1 cellular context compared by ENCODE assay signal in genomic region chr2:161173541-161174194, GRCh38.
A peak's percentile ranks its signal among the peaks of the same experiment; 100 is the strongest.
TF ChIP-seq lines count a peak whose summit lies in the region.

No MANE protein-coding gene starts in this region.

TF ChIP-seq in K562, 482 proteins besides CTCF, POLR2A, EP300 and RAD21 (continued from another document and continues in another):
- TF ChIP-seq ATF2 (CRISPR knock-in tag; IDR thresholded peaks at IDR 0.05) (no peak), SLC30A9 (CRISPR knock-in tag; IDR thresholded peaks at IDR 0.05) (no peak), MTA1 (IDR thresholded peaks at IDR 0.05; ENCODE audit: borderline replicate concordance) (no peak), ZNF282 (CRISPR knock-in tag; IDR thresholded peaks at IDR 0.05) (no peak), ILF3 (IDR thresholded peaks at IDR 0.05; ENCODE audit: borderline replicate concordance) (no peak), NFE2L1 (tag; IDR thresholded peaks at IDR 0.05; ENCODE audit: borderline replicate concordance, low read depth) (no peak), MCM2 (IDR thresholded peaks at IDR 0.05; ENCODE audit: low read depth) (no peak), CC2D1A (IDR thresholded peaks at IDR 0.05) (no peak), ZNF324 (CRISPR knock-in tag; IDR thresholded peaks at IDR 0.05) (no peak), SRF (CRISPR knock-in tag; IDR thresholded peaks at IDR 0.05) (no peak), FOXP4 (CRISPR knock-in tag; IDR thresholded peaks at IDR 0.05; ENCODE audit: borderline replicate concordance) (no peak), HNRNPUL1 (IDR thresholded peaks at IDR 0.05; ENCODE audit: low read length) (no peak), ZNF766 (CRISPR knock-in tag; conservative IDR thresholded peaks at IDR 0.05) (no peak), NR2C1 (IDR thresholded peaks at IDR 0.05) (no peak), NR2C1 (tag; IDR thresholded peaks at IDR 0.05) (no peak), SMARCE1 (IDR thresholded peaks at IDR 0.05) (no peak), MIER1 (IDR thresholded peaks at IDR 0.05; ENCODE audit: low read depth) (no peak), ILK (tag; IDR thresholded peaks at IDR 0.05; ENCODE audit: borderline replicate concordance, low read depth) (no peak), ZFP91 (CRISPR knock-in tag; IDR thresholded peaks at IDR 0.05) (no peak), KAT2B (IDR thresholded peaks at IDR 0.05; ENCODE audit: low read depth, low read length) (no peak), IRF2 (CRISPR knock-in tag; IDR thresholded peaks at IDR 0.05) (no peak), HDGF (IDR thresholded peaks at IDR 0.05) (no peak), SMARCA4 (IDR thresholded peaks at IDR 0.05) (no peak), TRIM28 (IDR thresholded peaks at IDR 0.05) (no peak; the same call in 1 of the 2 replicates), ZNF717 (CRISPR knock-in tag; IDR thresholded peaks at IDR 0.05) (no peak), TCF7 (IDR thresholded peaks at IDR 0.05; ENCODE audit: borderline replicate concordance) (no peak), E2F1 (CRISPR knock-in tag; IDR thresholded peaks at IDR 0.05) (no peak), ESRRB (CRISPR knock-in tag; IDR thresholded peaks at IDR 0.05; ENCODE audit: borderline replicate concordance) (no peak), NFYB (IDR thresholded peaks at IDR 0.05; ENCODE audit: extremely low read depth, insufficient read length) (no peak), TAF7 (tag; IDR thresholded peaks at IDR 0.05) (no peak), TOE1 (IDR thresholded peaks at IDR 0.05; ENCODE audit: borderline replicate concordance) (peak; percentile 51; the same call in 1 of the 2 replicates), TOE1 (CRISPR knock-in tag; IDR thresholded peaks at IDR 0.05; ENCODE audit: borderline replicate concordance, low read depth) (no peak), SRSF9 (IDR thresholded peaks at IDR 0.05; ENCODE audit: borderline replicate concordance, low read depth, low read length) (no peak), CBFA2T2 (conservative IDR thresholded peaks at IDR 0.05) (no peak), FOXJ2 (tag; IDR thresholded peaks at IDR 0.05) (no peak), PHF20 (IDR thresholded peaks at IDR 0.05; ENCODE audit: partially characterized antibody) (no peak), TFE3 (CRISPR knock-in tag; IDR thresholded peaks at IDR 0.05) (peak; percentile 93), POLR2H (tag; IDR thresholded peaks at IDR 0.05; ENCODE audit: low read depth) (no peak), NR3C1 (CRISPR knock-in tag; IDR thresholded peaks at IDR 0.05) (no peak)
- TF ChIP-seq, protein P1, sequence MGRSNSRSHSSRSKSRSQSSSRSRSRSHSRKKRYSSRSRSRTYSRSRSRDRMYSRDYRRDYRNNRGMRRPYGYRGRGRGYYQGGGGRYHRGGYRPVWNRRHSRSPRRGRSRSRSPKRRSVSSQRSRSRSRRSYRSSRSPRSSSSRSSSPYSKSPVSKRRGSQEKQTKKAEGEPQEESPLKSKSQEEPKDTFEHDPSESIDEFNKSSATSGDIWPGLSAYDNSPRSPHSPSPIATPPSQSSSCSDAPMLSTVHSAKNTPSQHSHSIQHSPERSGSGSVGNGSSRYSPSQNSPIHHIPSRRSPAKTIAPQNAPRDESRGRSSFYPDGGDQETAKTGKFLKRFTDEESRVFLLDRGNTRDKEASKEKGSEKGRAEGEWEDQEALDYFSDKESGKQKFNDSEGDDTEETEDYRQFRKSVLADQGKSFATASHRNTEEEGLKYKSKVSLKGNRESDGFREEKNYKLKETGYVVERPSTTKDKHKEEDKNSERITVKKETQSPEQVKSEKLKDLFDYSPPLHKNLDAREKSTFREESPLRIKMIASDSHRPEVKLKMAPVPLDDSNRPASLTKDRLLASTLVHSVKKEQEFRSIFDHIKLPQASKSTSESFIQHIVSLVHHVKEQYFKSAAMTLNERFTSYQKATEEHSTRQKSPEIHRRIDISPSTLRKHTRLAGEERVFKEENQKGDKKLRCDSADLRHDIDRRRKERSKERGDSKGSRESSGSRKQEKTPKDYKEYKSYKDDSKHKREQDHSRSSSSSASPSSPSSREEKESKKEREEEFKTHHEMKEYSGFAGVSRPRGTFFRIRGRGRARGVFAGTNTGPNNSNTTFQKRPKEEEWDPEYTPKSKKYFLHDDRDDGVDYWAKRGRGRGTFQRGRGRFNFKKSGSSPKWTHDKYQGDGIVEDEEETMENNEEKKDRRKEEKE (IDR thresholded peaks at IDR 0.05; ENCODE audit: borderline replicate concordance in 1 of 2, control insufficient read depth in 1 of 2, low read depth in 2 of 2, low read length in 1 of 2): no peak
- TF ChIP-seq, protein P2, sequence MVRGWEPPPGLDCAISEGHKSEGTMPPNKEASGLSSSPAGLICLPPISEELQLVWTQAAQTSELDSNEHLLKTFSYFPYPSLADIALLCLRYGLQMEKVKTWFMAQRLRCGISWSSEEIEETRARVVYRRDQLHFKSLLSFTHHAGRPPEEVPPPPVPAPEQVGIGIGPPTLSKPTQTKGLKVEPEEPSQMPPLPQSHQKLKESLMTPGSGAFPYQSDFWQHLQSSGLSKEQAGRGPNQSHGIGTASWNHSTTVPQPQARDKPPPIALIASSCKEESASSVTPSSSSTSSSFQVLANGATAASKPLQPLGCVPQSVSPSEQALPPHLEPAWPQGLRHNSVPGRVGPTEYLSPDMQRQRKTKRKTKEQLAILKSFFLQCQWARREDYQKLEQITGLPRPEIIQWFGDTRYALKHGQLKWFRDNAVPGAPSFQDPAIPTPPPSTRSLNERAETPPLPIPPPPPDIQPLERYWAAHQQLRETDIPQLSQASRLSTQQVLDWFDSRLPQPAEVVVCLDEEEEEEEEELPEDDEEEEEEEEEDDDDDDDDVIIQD (CRISPR knock-in tag; IDR thresholded peaks at IDR 0.05): no peak
- TF ChIP-seq, protein P3, sequence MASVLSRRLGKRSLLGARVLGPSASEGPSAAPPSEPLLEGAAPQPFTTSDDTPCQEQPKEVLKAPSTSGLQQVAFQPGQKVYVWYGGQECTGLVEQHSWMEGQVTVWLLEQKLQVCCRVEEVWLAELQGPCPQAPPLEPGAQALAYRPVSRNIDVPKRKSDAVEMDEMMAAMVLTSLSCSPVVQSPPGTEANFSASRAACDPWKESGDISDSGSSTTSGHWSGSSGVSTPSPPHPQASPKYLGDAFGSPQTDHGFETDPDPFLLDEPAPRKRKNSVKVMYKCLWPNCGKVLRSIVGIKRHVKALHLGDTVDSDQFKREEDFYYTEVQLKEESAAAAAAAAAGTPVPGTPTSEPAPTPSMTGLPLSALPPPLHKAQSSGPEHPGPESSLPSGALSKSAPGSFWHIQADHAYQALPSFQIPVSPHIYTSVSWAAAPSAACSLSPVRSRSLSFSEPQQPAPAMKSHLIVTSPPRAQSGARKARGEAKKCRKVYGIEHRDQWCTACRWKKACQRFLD (CRISPR knock-in tag; IDR thresholded peaks at IDR 0.05): 0 out of 2 replicates have a peak, but pooled peaks have one; percentile 10
- TF ChIP-seq, protein P4, sequence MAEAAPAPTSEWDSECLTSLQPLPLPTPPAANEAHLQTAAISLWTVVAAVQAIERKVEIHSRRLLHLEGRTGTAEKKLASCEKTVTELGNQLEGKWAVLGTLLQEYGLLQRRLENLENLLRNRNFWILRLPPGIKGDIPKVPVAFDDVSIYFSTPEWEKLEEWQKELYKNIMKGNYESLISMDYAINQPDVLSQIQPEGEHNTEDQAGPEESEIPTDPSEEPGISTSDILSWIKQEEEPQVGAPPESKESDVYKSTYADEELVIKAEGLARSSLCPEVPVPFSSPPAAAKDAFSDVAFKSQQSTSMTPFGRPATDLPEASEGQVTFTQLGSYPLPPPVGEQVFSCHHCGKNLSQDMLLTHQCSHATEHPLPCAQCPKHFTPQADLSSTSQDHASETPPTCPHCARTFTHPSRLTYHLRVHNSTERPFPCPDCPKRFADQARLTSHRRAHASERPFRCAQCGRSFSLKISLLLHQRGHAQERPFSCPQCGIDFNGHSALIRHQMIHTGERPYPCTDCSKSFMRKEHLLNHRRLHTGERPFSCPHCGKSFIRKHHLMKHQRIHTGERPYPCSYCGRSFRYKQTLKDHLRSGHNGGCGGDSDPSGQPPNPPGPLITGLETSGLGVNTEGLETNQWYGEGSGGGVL (CRISPR knock-in tag; IDR thresholded peaks at IDR 0.05): no peak
- TF ChIP-seq, protein P5, sequence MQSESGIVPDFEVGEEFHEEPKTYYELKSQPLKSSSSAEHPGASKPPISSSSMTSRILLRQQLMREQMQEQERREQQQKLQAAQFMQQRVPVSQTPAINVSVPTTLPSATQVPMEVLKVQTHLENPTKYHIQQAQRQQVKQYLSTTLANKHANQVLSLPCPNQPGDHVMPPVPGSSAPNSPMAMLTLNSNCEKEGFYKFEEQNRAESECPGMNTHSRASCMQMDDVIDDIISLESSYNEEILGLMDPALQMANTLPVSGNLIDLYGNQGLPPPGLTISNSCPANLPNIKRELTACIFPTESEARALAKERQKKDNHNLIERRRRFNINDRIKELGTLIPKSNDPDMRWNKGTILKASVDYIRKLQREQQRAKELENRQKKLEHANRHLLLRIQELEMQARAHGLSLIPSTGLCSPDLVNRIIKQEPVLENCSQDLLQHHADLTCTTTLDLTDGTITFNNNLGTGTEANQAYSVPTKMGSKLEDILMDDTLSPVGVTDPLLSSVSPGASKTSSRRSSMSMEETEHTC (IDR thresholded peaks at IDR 0.05): no peak
